In the genomic region with DNA sequence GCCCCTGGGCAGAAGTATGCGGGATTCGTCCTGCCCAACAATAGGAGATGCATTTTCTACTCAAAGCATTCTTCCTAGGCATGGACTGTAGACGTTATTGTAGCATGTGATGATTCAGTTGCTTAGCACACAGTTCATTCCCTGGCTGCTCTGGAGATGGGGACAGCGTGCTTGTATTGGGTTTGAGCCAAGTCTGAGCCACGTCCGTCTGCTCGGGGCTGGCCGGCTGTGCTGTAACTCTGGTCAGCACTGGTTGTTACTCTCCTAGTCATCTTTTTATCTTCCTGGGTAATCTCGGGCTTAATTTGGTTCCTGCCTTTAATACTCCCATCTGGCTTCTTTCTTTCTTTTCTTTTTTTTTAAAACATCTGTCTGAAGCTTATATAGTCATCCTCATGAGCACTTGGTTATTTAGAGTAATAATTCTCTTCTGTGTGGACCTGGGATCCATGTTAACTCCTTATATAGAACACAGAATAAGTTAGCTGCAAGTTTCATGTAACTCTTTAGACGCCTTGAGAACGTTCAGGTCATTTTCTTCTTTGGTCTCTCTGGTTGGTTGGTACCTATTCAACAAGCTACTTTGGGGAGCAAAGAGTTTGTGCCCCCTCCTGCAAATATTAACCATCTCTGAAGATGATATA, we compare ENCODE assay signal across 7 cellular contexts.
A peak's percentile ranks its signal among the peaks of the same experiment; 100 is the strongest.
DNase-seq lines count a peak whose midpoint lies in the region; ATAC-seq and TF ChIP-seq lines count a peak whose summit lies in the region.

No MANE protein-coding gene starts in this region.

- WGBS in urinary bladder: 12% methylated on average over 11 of the region's 11 CpGs

- H3K27ac ChIP-seq in urinary bladder (ENCODE audit: low read depth): peak overlapping the region; percentile 10

- H3K9me3 Mint-ChIP-seq in MCF 10A (ENCODE audit: unreplicated experiment): peaks cover 5% of the 10 kb centered on the region
- H3K9me3 Mint-ChIP-seq in activated naive CD4-positive, alpha-beta T cell treated with anti-CD3 and anti-CD28 coated beads for 36 hours: no peaks in the 10 kb centered on the region

- CTCF ChIA-PET in MCF 10A (lab: Yijun Ruan, JAX): interaction anchor here (0.7 to 1.4 kb wide), 4 partner anchors 15 to 1845 kb away, joined by 3 to 5 read pairs (median 4); no protein-coding TSS in a partner anchor
- CTCF ChIA-PET in activated naive CD4-positive, alpha-beta T cell treated with anti-CD3 and anti-CD28 coated beads for 36 hours (lab: Charles Lee): interaction anchor here (0.6 kb wide), 1 partner anchor 61 kb away, joined by 3 read pairs; no protein-coding TSS in a partner anchor

- TSS peak; percentile 55 for BruUV-seq in MCF 10A (replicated peaks; lab: Mats Ljungman, UMichigan)

- peaks cover 7% of the 10 kb centered on the region for H3K36me3 Mint-ChIP-seq in MCF 10A (ENCODE audit: insufficient read depth, unreplicated experiment)
- H3K36me3 Mint-ChIP-seq in activated naive CD4-positive, alpha-beta T cell treated with anti-CD3 and anti-CD28 coated beads for 36 hours (ENCODE audit: low read depth): no peaks in the 10 kb centered on the region

- H3K36me3 ChIP-seq in urinary bladder (ENCODE audit: insufficient read depth): no peaks in the 10 kb centered on the region

- DNase-seq in M059J (ENCODE audit: low read depth) (peak; percentile 98), MCF 10A (ENCODE audit: unreplicated experiment) (peak; percentile 97), left colon (peak; percentile 28 to 51), GM10266 (ENCODE audit: extremely low spot score) (no peak)
- DNase-seq in activated naive CD4-positive, alpha-beta T cell treated with anti-CD3 and anti-CD28 coated beads for 36 hours: no peak

- POLR2A ChIA-PET in MCF 10A (lab: Yijun Ruan, JAX): interaction anchor here (0.9 to 1.1 kb wide), 5 partner anchors 11 to 650 kb away, joined by 3 to 7 read pairs (median 3); no protein-coding TSS in a partner anchor

- peak overlapping the region; percentile 92 for H3K27ac Mint-ChIP-seq in MCF 10A (ENCODE audit: low read depth, unreplicated experiment)
- no peak overlapping the region for H3K27ac Mint-ChIP-seq in activated naive CD4-positive, alpha-beta T cell treated with anti-CD3 and anti-CD28 coated beads for 36 hours

- intact Hi-C loops in MCF 10A (cut with micrococcal nuclease): loop anchor here (1.0 kb wide), 1 partner anchor 8 kb away; no protein-coding TSS in a partner anchor
- intact Hi-C loops in left colon (cut with DNase I, micrococcal nuclease): no loop called here
- intact Hi-C loops in activated naive CD4-positive, alpha-beta T cell treated with anti-CD3 and anti-CD28 coated beads for 36 hours (cut with micrococcal nuclease): loop anchor here (1.0 kb wide), 1 partner anchor 48 kb away; no protein-coding TSS in a partner anchor

- H3K4me3 Mint-ChIP-seq in MCF 10A (ENCODE audit: unreplicated experiment): peak overlapping the region; percentile 43
- H3K4me3 Mint-ChIP-seq in activated naive CD4-positive, alpha-beta T cell treated with anti-CD3 and anti-CD28 coated beads for 36 hours: no peak overlapping the region

- peak; percentile 63 for ATAC-seq in left colon
- ATAC-seq in GM19463 (IDR thresholded peaks at IDR 0.05; ENCODE audit: unreplicated experiment): no peak

- TF ChIP-seq CTCF in MCF 10A (IDR thresholded peaks at IDR 0.05; ENCODE audit: unreplicated experiment): no peak
- no peak for TF ChIP-seq CTCF in GM10266 (IDR thresholded peaks at IDR 0.05; ENCODE audit: control insufficient read depth, insufficient read depth, low read depth, missing control alignments)

- H3K4me1 ChIP-seq in urinary bladder (ENCODE audit: insufficient read depth): no peaks in the 10 kb centered on the region

- no peaks in the 10 kb centered on the region for H3K27me3 Mint-ChIP-seq in MCF 10A (ENCODE audit: insufficient read depth, unreplicated experiment)
- no peaks in the 10 kb centered on the region for H3K27me3 Mint-ChIP-seq in activated naive CD4-positive, alpha-beta T cell treated with anti-CD3 and anti-CD28 coated beads for 36 hours (ENCODE audit: low read depth)

- peaks cover 32% of the 10 kb centered on the region for H3K4me1 Mint-ChIP-seq in MCF 10A (ENCODE audit: insufficient read depth, unreplicated experiment)
- no peaks in the 10 kb centered on the region for H3K4me1 Mint-ChIP-seq in activated naive CD4-positive, alpha-beta T cell treated with anti-CD3 and anti-CD28 coated beads for 36 hours (ENCODE audit: low read depth)

- H3K4me3 ChIP-seq in urinary bladder (ENCODE audit: low read depth, low read length): no peak overlapping the region

Comparison
In these comparisons a context has a peak if more than half of its experiments do, and no peak if none do; other contexts are left out.
1. DNase-seq: peak in M059J (single experiment), MCF 10A (single experiment) and left colon (2 of 2); none in GM10266 (single experiment) and activated naive CD4-positive, alpha-beta T cell treated with anti-CD3 and anti-CD28 coated beads for 36 hours (single experiment).
2. intact Hi-C loops: an anchor here in MCF 10A (1.0 kb wide) and activated naive CD4-positive, alpha-beta T cell treated with anti-CD3 and anti-CD28 coated beads for 36 hours (1.0 kb wide); none called in left colon.